Comparison of ENCODE assay signal across 9 cellular contexts in the genomic region with DNA sequence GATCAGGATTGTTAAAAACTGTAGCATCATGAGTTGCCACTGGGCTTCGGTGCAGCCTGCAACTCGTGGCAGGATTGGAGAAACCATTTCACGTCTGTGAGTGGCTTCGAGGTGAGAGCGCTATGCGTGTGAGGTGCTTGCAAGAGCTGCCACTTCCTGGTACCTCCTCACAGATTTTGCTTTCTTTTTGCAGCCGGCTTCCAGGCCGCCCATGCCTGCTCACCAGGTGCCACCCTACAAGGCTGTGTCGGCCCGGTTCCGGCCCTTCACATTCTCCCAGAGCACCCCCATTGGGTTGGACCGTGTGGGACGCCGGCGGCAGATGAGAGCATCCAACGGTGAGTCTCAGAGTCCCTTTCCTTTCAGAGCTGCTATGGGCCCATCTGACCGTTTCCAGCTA. TPM values are rescaled to one million over a fixed set of nuclear protein-coding genes. Genes with fewer than 3 reads are reported as not detected.
A peak's percentile ranks its signal among the peaks of the same experiment; 100 is the strongest.
DNase-seq lines count a peak whose midpoint lies in the region; ATAC-seq and TF ChIP-seq lines count a peak whose summit lies in the region.
"Had no signal": no experiment of that assay in that cellular context is flagged by ENCODE, and none has a peak within 500 bp of the region (broad histone marks: within the 10 kb centered on the region; RNA-seq: fewer than 3 reads in every experiment).

No MANE protein-coding gene starts in this region.

- no CpG with 5 or more reads among the region's 17 CpGs for WGBS in neuronal stem cell (ENCODE audit: extremely low coverage in 2 of 2, insufficient read length in 2 of 2, insufficient replicate concordance in 1 of 2), 2 donors
- WGBS in psoas muscle, 3 donors: 92 to 94% (median 93%) methylated on average over 17 of the region's 17 CpGs

- no peak overlapping the region for H3K27ac ChIP-seq in neuronal stem cell (replicated peaks; ENCODE audit: low read length)
- no peak overlapping the region for H3K27ac ChIP-seq in psoas muscle

- H3K18ac ChIP-seq in neuronal stem cell (ENCODE audit: low read length): peak overlapping the region; percentile 33

- in situ Hi-C loops in KBM-7 (cut with MboI; ENCODE audit: low pct_unique_long_range_greater_than_20kb, low sequenced_read_pairs): no loop called here

- H3K36me3 ChIP-seq in neuronal stem cell (replicated peaks in 1 of 2; ENCODE audit: control insufficient read depth in 2 of 2, insufficient read depth in 2 of 2, low read length in 2 of 2): peaks cover 13 to 65% of the 10 kb centered on the region in 2 donors
- no peaks in the 10 kb centered on the region for H3K36me3 ChIP-seq in psoas muscle (ENCODE audit: insufficient read depth in 1 of 2, low read depth in 1 of 2)

- no peaks in the 10 kb centered on the region for H3K9me3 ChIP-seq in neuronal stem cell (replicated peaks in 1 of 2; ENCODE audit: control insufficient read depth in 2 of 2, insufficient read depth in 1 of 2, low read depth in 1 of 2, low read length in 2 of 2)
- H3K9me3 ChIP-seq in psoas muscle: no peaks in the 10 kb centered on the region
- H3K9me3 ChIP-seq: tibial nerve had no signal

- no peak overlapping the region for H2AK5ac ChIP-seq in neuronal stem cell (ENCODE audit: low read depth, low read length)

- H3K79me1 ChIP-seq in neuronal stem cell (ENCODE audit: low read depth, low read length): no peaks in the 10 kb centered on the region

- H3K9ac ChIP-seq in neuronal stem cell (ENCODE audit: low read depth, low read length, poor library complexity): no peak overlapping the region

- ATAC-seq in GM21526 (IDR thresholded peaks at IDR 0.05; ENCODE audit: low FRiP score, unreplicated experiment): no peak
- ATAC-seq in psoas muscle: no peak

- H2BK120ac ChIP-seq in neuronal stem cell (ENCODE audit: low read depth, low read length): no peak overlapping the region

- no peak overlapping the region for H2BK12ac ChIP-seq in neuronal stem cell (ENCODE audit: low read length)

- no peak overlapping the region for H2BK15ac ChIP-seq in neuronal stem cell (ENCODE audit: low read length)

- no peak overlapping the region for H4K91ac ChIP-seq in neuronal stem cell (ENCODE audit: low read depth, low read length, poor library complexity)

- H3K4ac ChIP-seq in neuronal stem cell (ENCODE audit: low read length): no peak overlapping the region

- peak overlapping the region; percentile 49 for H3K23ac ChIP-seq in neuronal stem cell (ENCODE audit: low read depth, low read length, poor library complexity)

- TF ChIP-seq CTCF in psoas muscle (IDR thresholded peaks at IDR 0.05): no peak

- H3K4me2 ChIP-seq in neuronal stem cell (ENCODE audit: insufficient read depth, low read length, poor library complexity, severe bottlenecking): no peak overlapping the region

- no peak overlapping the region for H3K4me3 ChIP-seq in neuronal stem cell (ENCODE audit: low read length in 2 of 2)
- H3K4me3 ChIP-seq in psoas muscle: no peak overlapping the region

- no peak overlapping the region for H4K8ac ChIP-seq in neuronal stem cell (ENCODE audit: low read depth, low read length)

- peak overlapping the region; percentile 42 for H2BK5ac ChIP-seq in neuronal stem cell (ENCODE audit: low read length)

- H3K27me3 ChIP-seq in neuronal stem cell (ENCODE audit: control insufficient read depth in 3 of 3, insufficient read depth in 3 of 3, low read depth in 1 of 3, low read length in 3 of 3) (no peaks in the 10 kb centered on the region), psoas muscle (ENCODE audit: insufficient read depth in 3 of 3, low read length in 2 of 3) (no peaks in the 10 kb centered on the region)
- H3K27me3 ChIP-seq: tibial nerve had no signal

- H3K4me1 ChIP-seq in neuronal stem cell (ENCODE audit: control insufficient read depth in 2 of 2, insufficient read depth in 1 of 2, low read depth in 1 of 2, low read length in 2 of 2): peaks cover 11 to 12% of the 10 kb centered on the region in 2 donors
- H3K4me1 ChIP-seq in psoas muscle: no peaks in the 10 kb centered on the region

- no peak overlapping the region for H2AFZ ChIP-seq in neuronal stem cell (ENCODE audit: low read length)

- no peak overlapping the region for H3K14ac ChIP-seq in neuronal stem cell (ENCODE audit: low read length)

- intact Hi-C loops in psoas muscle (cut with DNase I): no loop called here

- DNase-seq in activated CD4-positive, CD25-positive, alpha-beta regulatory T cell treated with anti-CD3 and anti-CD28 coated beads, Interleukin-2, amount 50 U/mL, for 16 hours (ENCODE audit: low read depth, low spot score): peak; percentile 79
- peak; percentile 83 for DNase-seq in activated effector memory CD4-positive, alpha-beta T cell treated with Interleukin-2 at 50 U/mL for 16 hours
- no peak for DNase-seq in neuronal stem cell (ENCODE audit: low spot score)
- peak; percentile 66 to 90 (median 86) for DNase-seq in stimulated activated naive CD4-positive, alpha-beta T cell (lab: John Stamatoyannopoulos, UW)
- no peak for DNase-seq in NCI-H1694 treated with DMSO at 0.1 percent for 48 hours (lab: John Stamatoyannopoulos, UW)
- no peak for DNase-seq in KBM-7
- DNase-seq in psoas muscle: no peak

RNA-seq across cellular contexts. Expression of gene C1QTNF9, which starts 57.9 kb away (rescaled TPM):
- 0.01 TPM for polyA plus RNA-seq in neuronal stem cell (2013, experiment 1 of 2)
- polyA plus RNA-seq in neuronal stem cell (2013, experiment 2 of 2): not detected
- total RNA-seq in psoas muscle: 1 to 10 TPM in 2 of 4 donors, under 1 TPM in 2; 0.25 to 3.2 (median 1.7) TPM
- 1 to 10 TPM; 1.8 to 4.6 (median 3.9) TPM for polyA plus RNA-seq in psoas muscle

Comparison
In these comparisons a context has a peak if more than half of its experiments do, and no peak if none do; other contexts are left out.
1. DNase-seq: peak in activated CD4-positive, CD25-positive, alpha-beta regulatory T cell treated with anti-CD3 and anti-CD28 coated beads, Interleukin-2, amount 50 U/mL, for 16 hours (single experiment), activated effector memory CD4-positive, alpha-beta T cell treated with Interleukin-2 at 50 U/mL for 16 hours (single experiment) and stimulated activated naive CD4-positive, alpha-beta T cell (6 of 6); none in neuronal stem cell (single experiment), NCI-H1694 treated with DMSO at 0.1 percent for 48 hours (single experiment), KBM-7 (single experiment) and psoas muscle (0 of 2).